ENCODE assay signal across 23 cellular contexts in the genomic region with DNA sequence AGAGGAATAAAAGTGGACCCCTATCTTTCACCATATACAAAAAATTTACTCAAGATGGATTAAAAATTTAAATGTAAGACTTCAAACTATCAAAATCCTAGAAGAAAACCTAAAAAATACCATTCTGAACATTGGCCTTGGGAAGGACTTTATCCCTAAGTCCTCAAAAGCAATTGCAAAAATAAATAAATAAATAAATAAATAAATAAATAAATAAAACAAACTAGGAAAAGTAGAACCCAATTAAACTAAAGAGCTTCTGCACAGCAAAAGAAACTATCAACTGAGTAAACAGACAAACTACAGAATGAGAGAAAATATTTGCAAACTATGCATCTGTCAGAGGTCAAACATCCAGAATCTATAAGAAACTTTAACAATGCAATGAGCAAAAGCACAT.
A peak's percentile ranks its signal among the peaks of the same experiment; 100 is the strongest.
DNase-seq lines count a peak whose midpoint lies in the region; ATAC-seq, FAIRE-seq and TF ChIP-seq lines count a peak whose summit lies in the region.
"Had no signal": no experiment of that assay in that cellular context is flagged by ENCODE, and none has a peak within 500 bp of the region (broad histone marks: within the 10 kb centered on the region; RNA-seq: fewer than 3 reads in every experiment).

No MANE protein-coding gene starts in this region.

- peaks cover 0 to 5% of the 10 kb centered on the region in 2 donors for H3K36me3 Mint-ChIP-seq in activated naive CD4-positive, alpha-beta T cell treated with anti-CD3 and anti-CD28 coated beads, Interleukin-2, amount 50 U/mL, for 72 hours
- H3K36me3 Mint-ChIP-seq: CD14-positive monocyte; CD4-positive, alpha-beta memory T cell; CD4-positive, CD25-positive, alpha-beta regulatory T cell; CD8-positive, alpha-beta memory T cell had no signal

- TF ChIP-seq CTCF in HEK293 (tag by site-specific recombination; IDR thresholded peaks at IDR 0.05) (no peak), bronchial epithelial cell (IDR thresholded peaks at IDR 0.05; ENCODE audit: insufficient read depth, low read length, severe bottlenecking) (no peak)

- H3K27ac ChIP-seq in HEK293 (ENCODE audit: extremely low read depth, low read depth, low read length), result no peak overlapping the region
- H3K27ac ChIP-seq: BLaER1 had no signal

- no peaks in the 10 kb centered on the region for H3K27me3 ChIP-seq in bronchial epithelial cell (ENCODE audit: control insufficient read depth, insufficient read depth, low read length)
- H3K27me3 ChIP-seq: BE2C, BLaER1 had no signal

- no peak for FAIRE-seq in bronchial epithelial cell (lab: Jason Lieb, UNC)
- FAIRE-seq: GM12891, GM19239 had no signal

- no peak overlapping the region for H3K27ac Mint-ChIP-seq in activated naive CD4-positive, alpha-beta T cell treated with anti-CD3 and anti-CD28 coated beads, Interleukin-2, amount 50 U/mL, for 72 hours
- H3K27ac Mint-ChIP-seq: CD14-positive monocyte; CD4-positive, alpha-beta memory T cell; CD8-positive, alpha-beta memory T cell had no signal

- H3K4me3 ChIP-seq in HEK293 (ENCODE audit: low read depth, low read length) (no peak overlapping the region), bronchial epithelial cell (ENCODE audit: low read depth, low read length) (no peak overlapping the region)
- H3K4me3 ChIP-seq: BLaER1 had no signal

- H3K4me1 ChIP-seq in HEK293 (ENCODE audit: control insufficient read depth, insufficient read depth, low read length), result no peaks in the 10 kb centered on the region
- H3K4me1 ChIP-seq: BE2C, BLaER1 had no signal

- H3K9me3 ChIP-seq in HEK293 (ENCODE audit: control insufficient read depth, insufficient read depth, low read depth, low read length), result no peaks in the 10 kb centered on the region
- H3K9me3 ChIP-seq: BE2C had no signal

- DNase-seq in bronchial epithelial cell (ENCODE audit: low read depth), result peak; percentile 6
- DNase-seq in 8988T, result no peak
- DNase-seq in activated naive CD4-positive, alpha-beta T cell treated with anti-CD3 and anti-CD28 coated beads, Interleukin-2, amount 50 U/mL, for 72 hours (ENCODE audit: low spot score in 2 of 2), result no peak
- no peak for DNase-seq in GDM1 (lab: John Stamatoyannopoulos, UW)
- DNase-seq: ACHN; BE2C; C1 segment of cervical spinal cord; CD4-positive, alpha-beta memory T cell; CD4-positive, CD25-positive, alpha-beta regulatory T cell; CD8-positive, alpha-beta memory T cell; COR-L47; DMS 273 treated with DMSO at 0.1 percent for 48 hours; DMS153; DMS53; DMS79; DND-41; EL; GF-D8 had no signal

- peaks cover 3 to 23% of the 10 kb centered on the region in 2 donors for H3K9me3 Mint-ChIP-seq in activated naive CD4-positive, alpha-beta T cell treated with anti-CD3 and anti-CD28 coated beads, Interleukin-2, amount 50 U/mL, for 72 hours

- POLR2A ChIA-PET in HEK293 (lab: Yijun Ruan, JAX), result no interaction called here

- no peaks in the 10 kb centered on the region for H3K36me3 ChIP-seq in HEK293 (ENCODE audit: control insufficient read depth in 2 of 2, insufficient read depth in 1 of 2, low read length in 2 of 2)
- no peaks in the 10 kb centered on the region for H3K36me3 ChIP-seq in bronchial epithelial cell (ENCODE audit: control insufficient read depth, insufficient read depth, low read length)
- H3K36me3 ChIP-seq: BE2C, BLaER1 had no signal

- CTCF ChIA-PET in HEK293 (lab: Yijun Ruan, JAX), result no interaction called here

- ATAC-seq in activated naive CD4-positive, alpha-beta T cell treated with anti-CD3 and anti-CD28 coated beads, Interleukin-2, amount 50 U/mL, for 72 hours, result no peak

TF ChIP-seq in HEK293, 187 proteins besides CTCF, POLR2A, EP300 and RAD21 (continues in another document):
- no peak for TF ChIP-seq SCRT2 (tag by site-specific recombination; IDR thresholded peaks at IDR 0.05)
- TF ChIP-seq ZNF514 (tag by site-specific recombination; IDR thresholded peaks at IDR 0.05), result no peak
- TF ChIP-seq ZNF157 (tag by site-specific recombination; IDR thresholded peaks at IDR 0.05), result no peak
- 0 out of 2 replicates have a peak, but pooled peaks have one; percentile 35 for TF ChIP-seq ZNF530 (tag by site-specific recombination; IDR thresholded peaks at IDR 0.05; ENCODE audit: low read depth)
- TF ChIP-seq ZNF140 (tag by site-specific recombination; IDR thresholded peaks at IDR 0.05), result peak; percentile 66; the same call in 1 of the 2 replicates
- TF ChIP-seq ZNF292 (tag by site-specific recombination; IDR thresholded peaks at IDR 0.05; ENCODE audit: borderline replicate concordance, low read depth), result peak; percentile 41; the same call in 1 of the 2 replicates
- TF ChIP-seq, protein P1, sequence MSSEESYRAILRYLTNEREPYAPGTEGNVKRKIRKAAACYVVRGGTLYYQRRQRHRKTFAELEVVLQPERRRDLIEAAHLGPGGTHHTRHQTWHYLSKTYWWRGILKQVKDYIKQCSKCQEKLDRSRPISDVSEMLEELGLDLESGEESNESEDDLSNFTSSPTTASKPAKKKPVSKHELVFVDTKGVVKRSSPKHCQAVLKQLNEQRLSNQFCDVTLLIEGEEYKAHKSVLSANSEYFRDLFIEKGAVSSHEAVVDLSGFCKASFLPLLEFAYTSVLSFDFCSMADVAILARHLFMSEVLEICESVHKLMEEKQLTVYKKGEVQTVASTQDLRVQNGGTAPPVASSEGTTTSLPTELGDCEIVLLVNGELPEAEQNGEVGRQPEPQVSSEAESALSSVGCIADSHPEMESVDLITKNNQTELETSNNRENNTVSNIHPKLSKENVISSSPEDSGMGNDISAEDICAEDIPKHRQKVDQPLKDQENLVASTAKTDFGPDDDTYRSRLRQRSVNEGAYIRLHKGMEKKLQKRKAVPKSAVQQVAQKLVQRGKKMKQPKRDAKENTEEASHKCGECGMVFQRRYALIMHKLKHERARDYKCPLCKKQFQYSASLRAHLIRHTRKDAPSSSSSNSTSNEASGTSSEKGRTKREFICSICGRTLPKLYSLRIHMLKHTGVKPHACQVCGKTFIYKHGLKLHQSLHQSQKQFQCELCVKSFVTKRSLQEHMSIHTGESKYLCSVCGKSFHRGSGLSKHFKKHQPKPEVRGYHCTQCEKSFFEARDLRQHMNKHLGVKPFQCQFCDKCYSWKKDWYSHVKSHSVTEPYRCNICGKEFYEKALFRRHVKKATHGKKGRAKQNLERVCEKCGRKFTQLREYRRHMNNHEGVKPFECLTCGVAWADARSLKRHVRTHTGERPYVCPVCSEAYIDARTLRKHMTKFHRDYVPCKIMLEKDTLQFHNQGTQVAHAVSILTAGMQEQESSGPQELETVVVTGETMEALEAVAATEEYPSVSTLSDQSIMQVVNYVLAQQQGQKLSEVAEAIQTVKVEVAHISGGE (tag by site-specific recombination; conservative IDR thresholded peaks at IDR 0.05; ENCODE audit: low read depth), result peak; percentile 76
- no peak for TF ChIP-seq ZNF585B (tag by site-specific recombination; IDR thresholded peaks at IDR 0.05)
- TF ChIP-seq ZNF24 (tag by site-specific recombination; IDR thresholded peaks at IDR 0.05), result no peak
- TF ChIP-seq, protein P2, sequence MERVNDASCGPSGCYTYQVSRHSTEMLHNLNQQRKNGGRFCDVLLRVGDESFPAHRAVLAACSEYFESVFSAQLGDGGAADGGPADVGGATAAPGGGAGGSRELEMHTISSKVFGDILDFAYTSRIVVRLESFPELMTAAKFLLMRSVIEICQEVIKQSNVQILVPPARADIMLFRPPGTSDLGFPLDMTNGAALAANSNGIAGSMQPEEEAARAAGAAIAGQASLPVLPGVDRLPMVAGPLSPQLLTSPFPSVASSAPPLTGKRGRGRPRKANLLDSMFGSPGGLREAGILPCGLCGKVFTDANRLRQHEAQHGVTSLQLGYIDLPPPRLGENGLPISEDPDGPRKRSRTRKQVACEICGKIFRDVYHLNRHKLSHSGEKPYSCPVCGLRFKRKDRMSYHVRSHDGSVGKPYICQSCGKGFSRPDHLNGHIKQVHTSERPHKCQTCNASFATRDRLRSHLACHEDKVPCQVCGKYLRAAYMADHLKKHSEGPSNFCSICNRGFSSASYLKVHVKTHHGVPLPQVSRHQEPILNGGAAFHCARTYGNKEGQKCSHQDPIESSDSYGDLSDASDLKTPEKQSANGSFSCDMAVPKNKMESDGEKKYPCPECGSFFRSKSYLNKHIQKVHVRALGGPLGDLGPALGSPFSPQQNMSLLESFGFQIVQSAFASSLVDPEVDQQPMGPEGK (tag by site-specific recombination; IDR thresholded peaks at IDR 0.05), result no peak
- no peak for TF ChIP-seq ZNF404 (tag by site-specific recombination; IDR thresholded peaks at IDR 0.05)
- TF ChIP-seq ZNF394 (tag by site-specific recombination; IDR thresholded peaks at IDR 0.05; ENCODE audit: borderline replicate concordance), result peak; percentile 91
- TF ChIP-seq ZNF37A (tag by site-specific recombination; IDR thresholded peaks at IDR 0.05), result no peak
- TF ChIP-seq RBAK (tag by site-specific recombination; IDR thresholded peaks at IDR 0.05), result no peak
- TF ChIP-seq, protein P3, sequence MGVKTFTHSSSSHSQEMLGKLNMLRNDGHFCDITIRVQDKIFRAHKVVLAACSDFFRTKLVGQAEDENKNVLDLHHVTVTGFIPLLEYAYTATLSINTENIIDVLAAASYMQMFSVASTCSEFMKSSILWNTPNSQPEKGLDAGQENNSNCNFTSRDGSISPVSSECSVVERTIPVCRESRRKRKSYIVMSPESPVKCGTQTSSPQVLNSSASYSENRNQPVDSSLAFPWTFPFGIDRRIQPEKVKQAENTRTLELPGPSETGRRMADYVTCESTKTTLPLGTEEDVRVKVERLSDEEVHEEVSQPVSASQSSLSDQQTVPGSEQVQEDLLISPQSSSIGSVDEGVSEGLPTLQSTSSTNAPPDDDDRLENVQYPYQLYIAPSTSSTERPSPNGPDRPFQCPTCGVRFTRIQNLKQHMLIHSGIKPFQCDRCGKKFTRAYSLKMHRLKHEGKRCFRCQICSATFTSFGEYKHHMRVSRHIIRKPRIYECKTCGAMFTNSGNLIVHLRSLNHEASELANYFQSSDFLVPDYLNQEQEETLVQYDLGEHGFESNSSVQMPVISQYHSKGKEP (tag by site-specific recombination; IDR thresholded peaks at IDR 0.05), result no peak
